Comparison of ENCODE assay signal across 19 cellular contexts in genomic region chr2:232319117-232320037, GRCh38. TPM values are rescaled to one million over a fixed set of nuclear protein-coding genes. Genes with fewer than 3 reads are reported as not detected.
DNase-seq lines count a peak whose midpoint lies in the region; ATAC-seq and TF ChIP-seq lines count a peak whose summit lies in the region.
"Had no signal": no experiment of that assay in that cellular context is flagged by ENCODE, and none has a peak within 500 bp of the region (broad histone marks: within the 10 kb centered on the region; RNA-seq: fewer than 3 reads in every experiment).

No MANE protein-coding gene starts in this region.

- H3K4me1 ChIP-seq in Peyer's patch: peaks cover 0 to 22% (median 16%) of the 10 kb centered on the region in 4 donors

- peak overlapping the region; percentile 82 for H3K27ac Mint-ChIP-seq in activated naive CD4-positive, alpha-beta T cell treated with anti-CD3 and anti-CD28 coated beads, Interleukin-2, amount 50 U/mL, for 24 hours
- peak overlapping the region; percentile 88 to 90 for H3K27ac Mint-ChIP-seq in stimulated activated naive CD8-positive, alpha-beta T cell treated with anti-CD3 and anti-CD28 coated beads, Interleukin-15, amount 100 ng/mL, for 72 hours

- peak overlapping the region in 1 of 4 donors; percentile 17 for H3K27ac ChIP-seq in Peyer's patch
- H3K27ac ChIP-seq in coronary artery: no peak overlapping the region
- H3K27ac ChIP-seq: KMS-11, psoas muscle had no signal

- H3K4me1 Mint-ChIP-seq in activated naive CD4-positive, alpha-beta T cell treated with anti-CD3 and anti-CD28 coated beads, Interleukin-2, amount 50 U/mL, for 24 hours: peaks cover 91% of the 10 kb centered on the region
- peaks cover 97% of the 10 kb centered on the region for H3K4me1 Mint-ChIP-seq in stimulated activated naive CD8-positive, alpha-beta T cell treated with anti-CD3 and anti-CD28 coated beads, Interleukin-15, amount 100 ng/mL, for 72 hours

- H3K9me3 Mint-ChIP-seq in activated naive CD4-positive, alpha-beta T cell treated with anti-CD3 and anti-CD28 coated beads, Interleukin-2, amount 50 U/mL, for 24 hours: no peaks in the 10 kb centered on the region
- no peaks in the 10 kb centered on the region for H3K9me3 Mint-ChIP-seq in stimulated activated naive CD8-positive, alpha-beta T cell treated with anti-CD3 and anti-CD28 coated beads, Interleukin-15, amount 100 ng/mL, for 72 hours

- no peak for TF ChIP-seq POLR2A in Peyer's patch (IDR thresholded peaks at IDR 0.05)

- H3K27me3 ChIP-seq in Peyer's patch: no peaks in the 10 kb centered on the region

- H3K9me3 ChIP-seq in Peyer's patch: no peaks in the 10 kb centered on the region
- H3K9me3 ChIP-seq: psoas muscle had no signal

- no peaks in the 10 kb centered on the region for H3K36me3 ChIP-seq in Peyer's patch

- no peak overlapping the region for H3K4me3 ChIP-seq in Peyer's patch
- H3K4me3 ChIP-seq in coronary artery: no peak overlapping the region
- H3K4me3 ChIP-seq: psoas muscle had no signal

- no peak for TF ChIP-seq CTCF in Peyer's patch (IDR thresholded peaks at IDR 0.05)
- no peak for TF ChIP-seq CTCF in coronary artery (IDR thresholded peaks at IDR 0.05)

- no peak overlapping the region for H3K4me3 Mint-ChIP-seq in activated naive CD4-positive, alpha-beta T cell treated with anti-CD3 and anti-CD28 coated beads, Interleukin-2, amount 50 U/mL, for 24 hours
- H3K4me3 Mint-ChIP-seq in stimulated activated naive CD8-positive, alpha-beta T cell treated with anti-CD3 and anti-CD28 coated beads, Interleukin-15, amount 100 ng/mL, for 72 hours: peak overlapping the region; percentile 67 to 77

- H3K36me3 Mint-ChIP-seq in activated naive CD4-positive, alpha-beta T cell treated with anti-CD3 and anti-CD28 coated beads, Interleukin-2, amount 50 U/mL, for 24 hours: peaks cover 4% of the 10 kb centered on the region

- H3K27me3 Mint-ChIP-seq in activated naive CD4-positive, alpha-beta T cell treated with anti-CD3 and anti-CD28 coated beads, Interleukin-2, amount 50 U/mL, for 24 hours: no peaks in the 10 kb centered on the region
- H3K27me3 Mint-ChIP-seq in stimulated activated naive CD8-positive, alpha-beta T cell treated with anti-CD3 and anti-CD28 coated beads, Interleukin-15, amount 100 ng/mL, for 72 hours: no peaks in the 10 kb centered on the region

- no peak for DNase-seq in activated naive CD4-positive, alpha-beta T cell treated with Interleukin-2 at 50 U/mL for 16 hours
- peak in 2 of 3 donors; percentile 31 to 43 for DNase-seq in Peyer's patch
- peak; percentile 66 for DNase-seq in coronary artery (ENCODE audit: low spot score)
- peak in 1 of 2 donors; percentile 15 for DNase-seq in stimulated activated naive CD8-positive, alpha-beta T cell treated with anti-CD3 and anti-CD28 coated beads, Interleukin-15, amount 100 ng/mL, for 72 hours
- DNase-seq in stimulated activated CD4-positive, alpha-beta T cell treated with anti-CD3 and anti-CD28 coated beads, Interleukin-2, amount 100 ng/mL, for 48 hours: no peak
- DNase-seq in stimulated activated CD4-positive, alpha-beta T cell treated with anti-CD3 and anti-CD28 coated beads, Interleukin-15, amount 100 ng/mL, for 24 hours: no peak
- DNase-seq: caudate nucleus; DMS153; foreskin melanocyte; left ventricle myocardium superior; NCI-H1694; NCI-H345; NK-92 treated with Interleukin-12 subunit alpha and Interleukin-12 subunit beta, amount 100 ng/mL, for 24 hours; T1000 had no signal

- no peak for ATAC-seq in stimulated activated naive CD8-positive, alpha-beta T cell treated with anti-CD3 and anti-CD28 coated beads, Interleukin-15, amount 100 ng/mL, for 72 hours
- no peak for ATAC-seq in GM19452 (IDR thresholded peaks at IDR 0.05; ENCODE audit: unreplicated experiment)
- ATAC-seq: left ventricle myocardium superior, psoas muscle had no signal

RNA-seq across cellular contexts. Expression of gene ALPP, which starts 59.2 kb away (rescaled TPM):
- not detected for total RNA-seq in Peyer's patch
- total RNA-seq: left ventricle myocardium superior, psoas muscle, subcutaneous adipose tissue had no signal

Comparison
In these comparisons a context has a peak if more than half of its experiments do, and no peak if none do; other contexts are left out.
1. DNase-seq: peak in Peyer's patch (2 of 3) and coronary artery (single experiment); none in activated naive CD4-positive, alpha-beta T cell treated with Interleukin-2 at 50 U/mL for 16 hours (single experiment), stimulated activated CD4-positive, alpha-beta T cell treated with anti-CD3 and anti-CD28 coated beads, Interleukin-2, amount 100 ng/mL, for 48 hours (0 of 2) and stimulated activated CD4-positive, alpha-beta T cell treated with anti-CD3 and anti-CD28 coated beads, Interleukin-15, amount 100 ng/mL, for 24 hours (single experiment).